ENCODE assay signal across 34 cellular contexts in genomic region chr12:45619736-45620135, GRCh38.
"Had no signal": no experiment of that assay in that cellular context is flagged by ENCODE, and none has a peak within 500 bp of the region (broad histone marks: within the 10 kb centered on the region; RNA-seq: fewer than 3 reads in every experiment).

No MANE protein-coding gene starts in this region.

- H3K4me1 Mint-ChIP-seq: activated B cell treated with CpG ODN at 0.5 μM for 24 hours; activated CD4-positive, alpha-beta memory T cell treated with anti-CD3 and anti-CD28 coated beads, Interleukin-2, amount 10 ng/mL, durations not matched to agents 7 days and 5 days; activated CD4-positive, alpha-beta T cell treated with anti-CD3 and anti-CD28 coated beads, Interleukin-2, amount 10 ng/mL, durations not matched to agents 24 days and 14 days; activated CD8-positive, alpha-beta memory T cell treated with anti-CD3 and anti-CD28 coated beads, Interleukin-2, amount 10 ng/mL, durations not matched to agents 7 days and 5 days; activated naive CD4-positive, alpha-beta T cell treated with anti-CD3 and anti-CD28 coated beads, Interleukin-2, amount 10 ng/mL, durations not matched to agents 7 days and 5 days; activated naive CD4-positive, alpha-beta T cell treated with anti-CD3 and anti-CD28 coated beads, Interleukin-2, amount 50 U/mL, for 24 hours; activated naive CD8-positive, alpha-beta T cell treated with anti-CD3 and anti-CD28 coated beads, Interleukin-2, amount 50 U/mL, for 24 hours had no signal

- H3K36me3 ChIP-seq: ascending aorta, cardiac muscle cell had no signal

- ATAC-seq: activated CD8-positive, alpha-beta memory T cell treated with anti-CD3 and anti-CD28 coated beads, Interleukin-2, amount 10 ng/mL, durations not matched to agents 7 days and 5 days; activated CD8-positive, alpha-beta T cell treated with anti-CD3 and anti-CD28 coated beads, Interleukin-2, amount 10 ng/mL, durations not matched to agents 7 days and 5 days; activated naive CD8-positive, alpha-beta T cell treated with anti-CD3 and anti-CD28 coated beads, Interleukin-2, amount 50 U/mL, for 24 hours had no signal

- H3K4me1 ChIP-seq: ascending aorta had no signal

- H3K27me3 ChIP-seq: ascending aorta, cardiac muscle cell had no signal

- H3K4me3 Mint-ChIP-seq: activated B cell treated with CpG ODN at 0.5 μM for 24 hours; activated CD4-positive, alpha-beta memory T cell treated with anti-CD3 and anti-CD28 coated beads, Interleukin-2, amount 10 ng/mL, durations not matched to agents 7 days and 5 days; activated CD4-positive, alpha-beta T cell treated with anti-CD3 and anti-CD28 coated beads, Interleukin-2, amount 10 ng/mL, durations not matched to agents 24 days and 14 days; activated CD8-positive, alpha-beta memory T cell treated with anti-CD3 and anti-CD28 coated beads, Interleukin-2, amount 10 ng/mL, durations not matched to agents 7 days and 5 days; activated CD8-positive, alpha-beta T cell treated with anti-CD3 and anti-CD28 coated beads, Interleukin-2, amount 10 ng/mL, durations not matched to agents 7 days and 5 days; activated naive CD4-positive, alpha-beta T cell treated with anti-CD3 and anti-CD28 coated beads, Interleukin-2, amount 10 ng/mL, durations not matched to agents 7 days and 5 days; activated naive CD4-positive, alpha-beta T cell treated with anti-CD3 and anti-CD28 coated beads, Interleukin-2, amount 50 U/mL, for 24 hours; activated naive CD8-positive, alpha-beta T cell; activated naive CD8-positive, alpha-beta T cell treated with anti-CD3 and anti-CD28 coated beads, Interleukin-2, amount 10 ng/mL, durations not matched to agents 7 days and 5 days; activated naive CD8-positive, alpha-beta T cell treated with anti-CD3 and anti-CD28 coated beads, Interleukin-2, amount 50 U/mL, for 24 hours; activated T-cell treated with anti-CD3 and anti-CD28 coated beads, Interleukin-2, amount 50 U/mL, for 24 hours; brain; T-helper 1 cell treated with Interleukin-12 subunit alpha and Interleukin-12 subunit beta and Interleukin-4 antibody, amounts not matched to agents 30 μg/mL and 1 μg/mL, for 36 hours; T-helper 2 cell treated with Interferon-gamma antibody and Interleukin-4, amounts not matched to agents 5 μg/mL and 100 μg/mL, for 36 hours had no signal

- H3K27ac Mint-ChIP-seq: activated B cell treated with CpG ODN at 0.5 μM for 24 hours; activated CD4-positive, alpha-beta memory T cell treated with anti-CD3 and anti-CD28 coated beads, Interleukin-2, amount 10 ng/mL, durations not matched to agents 7 days and 5 days; activated CD4-positive, alpha-beta T cell treated with anti-CD3 and anti-CD28 coated beads, Interleukin-2, amount 10 ng/mL, durations not matched to agents 24 days and 14 days; activated CD8-positive, alpha-beta memory T cell treated with anti-CD3 and anti-CD28 coated beads, Interleukin-2, amount 10 ng/mL, durations not matched to agents 7 days and 5 days; activated CD8-positive, alpha-beta T cell treated with anti-CD3 and anti-CD28 coated beads, Interleukin-2, amount 10 ng/mL, durations not matched to agents 7 days and 5 days; activated naive CD4-positive, alpha-beta T cell treated with anti-CD3 and anti-CD28 coated beads, Interleukin-2, amount 10 ng/mL, durations not matched to agents 7 days and 5 days; activated naive CD4-positive, alpha-beta T cell treated with anti-CD3 and anti-CD28 coated beads, Interleukin-2, amount 50 U/mL, for 24 hours; activated naive CD8-positive, alpha-beta T cell; activated naive CD8-positive, alpha-beta T cell treated with anti-CD3 and anti-CD28 coated beads, Interleukin-2, amount 10 ng/mL, durations not matched to agents 7 days and 5 days; activated naive CD8-positive, alpha-beta T cell treated with anti-CD3 and anti-CD28 coated beads, Interleukin-2, amount 50 U/mL, for 24 hours; activated T-cell treated with anti-CD3 and anti-CD28 coated beads, Interleukin-2, amount 50 U/mL, for 24 hours; activated T-helper 2 cell treated with anti-CD3 and anti-CD28 coated beads, Interferon-gamma antibody, Interleukin-2, Interleukin-4, amounts not matched to agents 10 μg/mL and 5 μg/mL and 100 μg/mL, durations not matched to agents 14 hours and 24 hours and 36 hours; brain; T-helper 1 cell treated with Interleukin-12 subunit alpha and Interleukin-12 subunit beta and Interleukin-4 antibody, amounts not matched to agents 30 μg/mL and 1 μg/mL, for 36 hours; T-helper 2 cell treated with Interferon-gamma antibody and Interleukin-4, amounts not matched to agents 5 μg/mL and 100 μg/mL, for 36 hours had no signal

- H3K4me3 ChIP-seq: ascending aorta, cardiac muscle cell had no signal

- H3K27ac ChIP-seq: ascending aorta, cardiac muscle cell, VCaP had no signal

- H3K9me3 Mint-ChIP-seq: activated naive CD4-positive, alpha-beta T cell treated with anti-CD3 and anti-CD28 coated beads, Interleukin-2, amount 10 ng/mL, durations not matched to agents 7 days and 5 days; activated naive CD8-positive, alpha-beta T cell treated with anti-CD3 and anti-CD28 coated beads, Interleukin-2, amount 50 U/mL, for 24 hours; activated T-cell treated with anti-CD3 and anti-CD28 coated beads, Interleukin-2, amount 50 U/mL, for 24 hours; T-helper 2 cell treated with Interferon-gamma antibody and Interleukin-4, amounts not matched to agents 5 μg/mL and 100 μg/mL, for 36 hours had no signal

- DNase-seq: activated B cell treated with CpG ODN at 0.5 μM for 24 hours; activated CD4-positive, alpha-beta memory T cell treated with anti-CD3 and anti-CD28 coated beads, Interleukin-2, amount 10 ng/mL, durations not matched to agents 7 days and 5 days; activated CD4-positive, alpha-beta T cell treated with anti-CD3 and anti-CD28 coated beads for 4 hours; activated CD4-positive, alpha-beta T cell treated with anti-CD3 and anti-CD28 coated beads, Interleukin-2, amount 10 ng/mL, durations not matched to agents 24 days and 14 days; activated CD4-positive, alpha-beta T cell treated with anti-CD3 and anti-CD28 coated beads, Interleukin-2, amount 50 U/mL, for 1 hour; activated CD4-positive, alpha-beta T cell treated with anti-CD3 and anti-CD28 coated beads, Interleukin-2, amount 50 U/mL, for 4 hours; activated CD4-positive, CD25-positive, alpha-beta regulatory T cell treated with anti-CD3 and anti-CD28 coated beads, Interleukin-2, amount 50 U/mL, for 72 hours; activated CD8-positive, alpha-beta memory T cell treated with anti-CD3 and anti-CD28 coated beads for 24 hours; activated CD8-positive, alpha-beta memory T cell treated with anti-CD3 and anti-CD28 coated beads, Interleukin-2, amount 10 ng/mL, durations not matched to agents 7 days and 5 days; activated CD8-positive, alpha-beta memory T cell treated with anti-CD3 and anti-CD28 coated beads, Interleukin-2, amount 50 U/mL, for 48 hours; activated CD8-positive, alpha-beta T cell treated with anti-CD3 and anti-CD28 coated beads, Interleukin-2, amount 10 ng/mL, durations not matched to agents 7 days and 5 days; activated effector memory CD4-positive, alpha-beta T cell treated with Interleukin-2 at 50 U/mL for 16 hours; activated gamma-delta T cell; activated naive CD4-positive, alpha-beta T cell treated with anti-CD3 and anti-CD28 coated beads, Interleukin-2, amount 10 ng/mL, durations not matched to agents 7 days and 5 days; activated naive CD4-positive, alpha-beta T cell treated with Interleukin-2 at 50 U/mL for 16 hours; activated naive CD8-positive, alpha-beta T cell treated with anti-CD3 and anti-CD28 coated beads, Interleukin-2, amount 10 ng/mL, durations not matched to agents 7 days and 5 days; activated naive CD8-positive, alpha-beta T cell treated with anti-CD3 and anti-CD28 coated beads, Interleukin-2, amount 50 U/mL, for 24 hours; activated T-cell treated with anti-CD3 and anti-CD28 coated beads, Interleukin-2, amount 50 U/mL, for 24 hours; activated T-cell treated with anti-CD3 and anti-CD28 coated beads, Interleukin-2, amount 50 U/mL, for 48 hours; amygdala; anterior cingulate cortex; caudate nucleus; T-helper 1 cell; T-helper 2 cell; T-helper 9 cell had no signal

- H3K36me3 Mint-ChIP-seq: activated CD8-positive, alpha-beta memory T cell treated with anti-CD3 and anti-CD28 coated beads, Interleukin-2, amount 10 ng/mL, durations not matched to agents 7 days and 5 days; activated naive CD4-positive, alpha-beta T cell treated with anti-CD3 and anti-CD28 coated beads, Interleukin-2, amount 10 ng/mL, durations not matched to agents 7 days and 5 days; brain had no signal

- H3K9me3 ChIP-seq: ascending aorta had no signal
